ENCODE assay signal across 13 cellular contexts in genomic region chr14:55582741-55583140, GRCh38. TPM values are rescaled to one million over a fixed set of nuclear protein-coding genes. Genes with fewer than 3 reads are reported as not detected.
DNase-seq lines count a peak whose midpoint lies in the region; ATAC-seq, FAIRE-seq and TF ChIP-seq lines count a peak whose summit lies in the region.
"Had no signal": no experiment of that assay in that cellular context is flagged by ENCODE, and none has a peak within 500 bp of the region (broad histone marks: within the 10 kb centered on the region; RNA-seq: fewer than 3 reads in every experiment).

No MANE protein-coding gene starts in this region.

- H3K27me3 ChIP-seq in neural progenitor cell = no peaks in the 10 kb centered on the region
- H3K27me3 ChIP-seq: right atrium auricular region had no signal

- no peak overlapping the region for H2AFZ ChIP-seq in neural progenitor cell (replicated peaks)

- H3K36me3 Mint-ChIP-seq in chondrocyte (ENCODE audit: low read depth) (no peaks in the 10 kb centered on the region), immature natural killer cell (no peaks in the 10 kb centered on the region), neural progenitor cell (no peaks in the 10 kb centered on the region)

- H3K4me2 ChIP-seq in neural progenitor cell = no peak overlapping the region

- DNase-seq in AML-193 (lab: John Stamatoyannopoulos, UW) (peak; percentile 23 to 37), GM12891 (ENCODE audit: insufficient read length, low spot score) (no peak), chondrocyte (ENCODE audit: low spot score) (no peak), immature natural killer cell (no peak), neural progenitor cell (ENCODE audit: low spot score) (no peak)
- DNase-seq: amniotic stem cell; NCI-H748 treated with DMSO at 0.1 percent for 48 hours; stimulated activated CD8-positive, alpha-beta memory T cell treated with anti-CD3 and anti-CD28 coated beads, Interleukin-4, amount 100 ng/mL, for 48 hours had no signal

- no peak for TF ChIP-seq POLR2A in GM12891 (IDR thresholded peaks at IDR 0.05; ENCODE audit: low read depth, low read length)

- H3K4me3 ChIP-seq in neural progenitor cell = no peak overlapping the region
- H3K4me3 ChIP-seq: right atrium auricular region had no signal

- peaks cover 40% of the 10 kb centered on the region for H3K4me1 ChIP-seq in neural progenitor cell

- peaks cover 29% of the 10 kb centered on the region for H3F3A ChIP-seq in neural progenitor cell (ENCODE audit: low read depth)

- H3K27ac ChIP-seq in neural progenitor cell = no peak overlapping the region

- H4K20me1 ChIP-seq in neural progenitor cell (ENCODE audit: low read depth) = peaks cover 73% of the 10 kb centered on the region

- H3K27me3 Mint-ChIP-seq in chondrocyte (ENCODE audit: low read depth) (no peaks in the 10 kb centered on the region), immature natural killer cell (ENCODE audit: low read depth in 3 of 3) (peaks cover 2 to 18% (median 9%) of the 10 kb centered on the region in 3 donors), neural progenitor cell (ENCODE audit: insufficient read depth, low read depth) (no peaks in the 10 kb centered on the region)

- peaks cover 86% of the 10 kb centered on the region for H3K79me2 ChIP-seq in neural progenitor cell (ENCODE audit: low read depth)

- H3K9me3 Mint-ChIP-seq in chondrocyte (ENCODE audit: low read depth) (no peaks in the 10 kb centered on the region), immature natural killer cell (no peaks in the 10 kb centered on the region), neural progenitor cell (no peaks in the 10 kb centered on the region)

- peak; percentile 57 for FAIRE-seq in GM12891 (lab: Jason Lieb, UNC)
- FAIRE-seq: TTC549 had no signal

- H3K4me3 Mint-ChIP-seq in chondrocyte (ENCODE audit: unreplicated experiment) (no peak overlapping the region), immature natural killer cell (peak overlapping the region in 2 of 5 donors; percentile 16 to 43), neural progenitor cell (no peak overlapping the region)

- H3K9me3 ChIP-seq in neural progenitor cell (ENCODE audit: low read depth) = no peaks in the 10 kb centered on the region
- H3K9me3 ChIP-seq: right atrium auricular region had no signal

- no peaks in the 10 kb centered on the region for H3K36me3 ChIP-seq in neural progenitor cell
- H3K36me3 ChIP-seq: right atrium auricular region had no signal

- H3K9ac ChIP-seq in neural progenitor cell = no peak overlapping the region

- H3K27ac Mint-ChIP-seq in chondrocyte (ENCODE audit: unreplicated experiment) = peak overlapping the region; percentile 13
- H3K27ac Mint-ChIP-seq in immature natural killer cell = peak overlapping the region in 1 of 6 donors; percentile 29
- no peak overlapping the region for H3K27ac Mint-ChIP-seq in neural progenitor cell

- peak; percentile 25 for ATAC-seq in HG03196 (IDR thresholded peaks at IDR 0.05; ENCODE audit: unreplicated experiment)
- ATAC-seq in activated CD4-positive, CD25-positive, alpha-beta regulatory T cell treated with anti-CD3 and anti-CD28 coated beads, Interleukin-2, amount 50 U/mL, for 24 hours = no peak
- no peak for ATAC-seq in GM18870 (IDR thresholded peaks at IDR 0.05; ENCODE audit: unreplicated experiment)

- H3K4me1 Mint-ChIP-seq in chondrocyte (ENCODE audit: low read depth) (peaks cover 46% of the 10 kb centered on the region), immature natural killer cell (peaks cover 38 to 44% of the 10 kb centered on the region in 2 donors), neural progenitor cell (peaks cover 47% of the 10 kb centered on the region)

- TF ChIP-seq CTCF in chondrocyte (IDR thresholded peaks at IDR 0.05) (no peak), neural progenitor cell (IDR thresholded peaks at IDR 0.05) (no peak)

TF ChIP-seq in GM12891, 5 proteins besides CTCF, POLR2A, EP300 and RAD21:
- TF ChIP-seq TAF1 (IDR thresholded peaks at IDR 0.05; ENCODE audit: low read depth, low read length) (no peak), POU2F2 (IDR thresholded peaks at IDR 0.05; ENCODE audit: low read depth, low read length) (no peak), PAX5 (IDR thresholded peaks at IDR 0.05; ENCODE audit: insufficient read depth, low read length, severe bottlenecking) (peak; percentile 10), SPI1 (IDR thresholded peaks at IDR 0.05; ENCODE audit: low read depth, low read length) (peak; percentile 64)

RNA-seq across cellular contexts. Expression of gene KTN1, which starts 2.7 kb away (rescaled TPM):
- 50.7 TPM for polyA plus RNA-seq in GM12891 (2012; ENCODE audit: low read depth, missing spikeins)
- total RNA-seq in chondrocyte (129 to 148 TPM (median 137 TPM) in 3 replicates), neural progenitor cell (ENCODE audit: low replicate concordance) (136 and 191 TPM in 2 replicates)
- polyA plus RNA-seq in immature natural killer cell = 10 to 100 TPM in 2 of 3 donors, 1 to 10 TPM in 1; 4.8 to 30.5 (median 18.5) TPM

Comparison
In these comparisons a context has a peak if more than half of its experiments do, and no peak if none do; other contexts are left out.
1. DNase-seq: peak in AML-193 (2 of 2); none in GM12891 (single experiment), chondrocyte (single experiment), immature natural killer cell (0 of 3) and neural progenitor cell (single experiment).